Comparison of ENCODE assay signal across 22 cellular contexts in genomic region chr13:65829241-65830008, GRCh38.
DNase-seq lines count a peak whose midpoint lies in the region; ATAC-seq and TF ChIP-seq lines count a peak whose summit lies in the region.
"Had no signal": no experiment of that assay in that cellular context is flagged by ENCODE, and none has a peak within 500 bp of the region (broad histone marks: within the 10 kb centered on the region; RNA-seq: fewer than 3 reads in every experiment).

No MANE protein-coding gene starts in this region.

- no peaks in the 10 kb centered on the region for H3K4me1 ChIP-seq in PC-9 (replicated peaks; ENCODE audit: insufficient read depth)
- H3K4me1 ChIP-seq in trophoblast cell (ENCODE audit: control insufficient read depth in 1 of 2, insufficient read depth in 2 of 2, low read length in 2 of 2) = no peaks in the 10 kb centered on the region
- H3K4me1 ChIP-seq: BE2C had no signal

- no peak for TF ChIP-seq CTCF in PC-9 (conservative IDR thresholded peaks at IDR 0.05)

- H3K27ac ChIP-seq in PC-9 = no peak overlapping the region
- H3K27ac ChIP-seq in trophoblast cell (ENCODE audit: low read depth, low read length) = no peak overlapping the region
- H3K27ac ChIP-seq: HL-60 had no signal

- CTCF ChIA-PET in PC-9 (lab: Charles Lee) = no interaction called here
- CTCF ChIA-PET in activated naive CD4-positive, alpha-beta T cell treated with anti-CD3 and anti-CD28 coated beads for 36 hours (lab: Charles Lee) = no interaction called here

- H3K27me3 Mint-ChIP-seq in stimulated activated memory B cell treated with anti-CD40 and anti-IgM and Interleukin-4, amounts not matched to agents 10 μg/mL and 1 μg/mL and 100 μg/mL, for 72 hours = no peaks in the 10 kb centered on the region
- H3K27me3 Mint-ChIP-seq in activated naive CD4-positive, alpha-beta T cell treated with anti-CD3 and anti-CD28 coated beads for 36 hours (ENCODE audit: low read depth) = no peaks in the 10 kb centered on the region
- H3K27me3 Mint-ChIP-seq: CD4-positive, CD25-positive, alpha-beta regulatory T cell; CD8-positive, alpha-beta memory T cell had no signal

- no peak overlapping the region for H4K8ac ChIP-seq in trophoblast cell (ENCODE audit: low read depth, low read length)

- BruUV-seq in PC-9 (replicated peaks; lab: Mats Ljungman, UMichigan) = no TSS peak

- no peaks in the 10 kb centered on the region for H4K20me1 ChIP-seq in PC-9 (ENCODE audit: insufficient read depth)

- no peak overlapping the region for H3K9ac ChIP-seq in trophoblast cell (ENCODE audit: low read length)

- no peaks in the 10 kb centered on the region for H3K36me3 ChIP-seq in PC-9 (ENCODE audit: low read depth)
- H3K36me3 ChIP-seq in trophoblast cell (ENCODE audit: control insufficient read depth in 1 of 2, insufficient read depth in 2 of 2, low read length in 2 of 2) = no peaks in the 10 kb centered on the region
- H3K36me3 ChIP-seq: BE2C had no signal

- no peaks in the 10 kb centered on the region for H3F3A ChIP-seq in PC-9 (ENCODE audit: insufficient read depth, low read depth)

- H3K79me2 ChIP-seq in PC-9 (ENCODE audit: low read depth) = no peaks in the 10 kb centered on the region
- H3K79me2 ChIP-seq in trophoblast cell (ENCODE audit: control insufficient read depth, insufficient read depth, low read length, poor library complexity) = no peaks in the 10 kb centered on the region

- no CpG with 5 or more reads among the region's 16 CpGs for WGBS in trophoblast cell (ENCODE audit: extremely low coverage, insufficient coverage, insufficient read length)

- H2BK5ac ChIP-seq in trophoblast cell (ENCODE audit: low read depth, low read length, poor library complexity) = no peak overlapping the region

- peaks cover 4% of the 10 kb centered on the region for H3K9me3 Mint-ChIP-seq in stimulated activated memory B cell treated with anti-CD40 and anti-IgM and Interleukin-4, amounts not matched to agents 10 μg/mL and 1 μg/mL and 100 μg/mL, for 72 hours
- no peaks in the 10 kb centered on the region for H3K9me3 Mint-ChIP-seq in activated naive CD4-positive, alpha-beta T cell treated with anti-CD3 and anti-CD28 coated beads for 36 hours
- H3K9me3 Mint-ChIP-seq: HFFc6 had no signal

- no peaks in the 10 kb centered on the region for H3K4me1 Mint-ChIP-seq in stimulated activated memory B cell treated with anti-CD40 and anti-IgM and Interleukin-4, amounts not matched to agents 10 μg/mL and 1 μg/mL and 100 μg/mL, for 72 hours
- H3K4me1 Mint-ChIP-seq in activated naive CD4-positive, alpha-beta T cell treated with anti-CD3 and anti-CD28 coated beads for 36 hours (ENCODE audit: low read depth) = no peaks in the 10 kb centered on the region
- H3K4me1 Mint-ChIP-seq: CD4-positive, CD25-positive, alpha-beta regulatory T cell; CD8-positive, alpha-beta memory T cell had no signal

- H3K4ac ChIP-seq in trophoblast cell (ENCODE audit: low read depth, low read length) = no peak overlapping the region

- no peaks in the 10 kb centered on the region for H3K79me1 ChIP-seq in trophoblast cell (ENCODE audit: low read length)

- H3K36me3 Mint-ChIP-seq in stimulated activated memory B cell treated with anti-CD40 and anti-IgM and Interleukin-4, amounts not matched to agents 10 μg/mL and 1 μg/mL and 100 μg/mL, for 72 hours = no peaks in the 10 kb centered on the region
- H3K36me3 Mint-ChIP-seq in activated naive CD4-positive, alpha-beta T cell treated with anti-CD3 and anti-CD28 coated beads for 36 hours (ENCODE audit: low read depth) = no peaks in the 10 kb centered on the region
- H3K36me3 Mint-ChIP-seq: CD4-positive, CD25-positive, alpha-beta regulatory T cell; CD8-positive, alpha-beta memory T cell had no signal

- no peak overlapping the region for H3K23ac ChIP-seq in trophoblast cell (ENCODE audit: low read length)

- H3K9me3 ChIP-seq in PC-9 (ENCODE audit: insufficient read depth, low read depth) (no peaks in the 10 kb centered on the region), trophoblast cell (ENCODE audit: insufficient read depth, low read depth, low read length) (no peaks in the 10 kb centered on the region)
- H3K9me3 ChIP-seq: BE2C had no signal

- H3K9me2 ChIP-seq in PC-9 (ENCODE audit: insufficient read depth) = no peaks in the 10 kb centered on the region

- peak; percentile 36 for ATAC-seq in stimulated activated memory B cell treated with anti-CD40 and anti-IgM and Interleukin-4, amounts not matched to agents 10 μg/mL and 1 μg/mL and 100 μg/mL, for 72 hours
- ATAC-seq: GM12878, HCT116 had no signal

- no peak for DNase-seq in PC-9
- DNase-seq in trophoblast cell = no peak
- no peak for DNase-seq in activated naive CD4-positive, alpha-beta T cell treated with anti-CD3 and anti-CD28 coated beads for 36 hours
- DNase-seq in T-helper 1 cell = no peak
- no peak for DNase-seq in activated gamma-delta T cell (lab: John Stamatoyannopoulos, UW)
- DNase-seq: ACHN; BE2C; C1 segment of cervical spinal cord; CD4-positive, CD25-positive, alpha-beta regulatory T cell; CD8-positive, alpha-beta memory T cell; COR-L47; DMS 273 treated with DMSO at 0.1 percent for 48 hours; DMS53; DND-41; EL; GOT3; H7; HFFc6 had no signal

- POLR2A ChIA-PET in PC-9 (lab: Charles Lee; ENCODE audit: unreplicated experiment) = no interaction called here

- H3K4me3 Mint-ChIP-seq in stimulated activated memory B cell treated with anti-CD40 and anti-IgM and Interleukin-4, amounts not matched to agents 10 μg/mL and 1 μg/mL and 100 μg/mL, for 72 hours = no peak overlapping the region
- H3K4me3 Mint-ChIP-seq in activated naive CD4-positive, alpha-beta T cell treated with anti-CD3 and anti-CD28 coated beads for 36 hours = no peak overlapping the region
- H3K4me3 Mint-ChIP-seq: CD4-positive, CD25-positive, alpha-beta regulatory T cell; CD8-positive, alpha-beta memory T cell; HFFc6 had no signal

- intact Hi-C loops in PC-9 (cut with micrococcal nuclease; ENCODE audit: unreplicated experiment) = no loop called here
- intact Hi-C loops in activated naive CD4-positive, alpha-beta T cell treated with anti-CD3 and anti-CD28 coated beads for 36 hours (cut with micrococcal nuclease) = no loop called here

- no peak overlapping the region for H2BK12ac ChIP-seq in trophoblast cell (ENCODE audit: low read length)

- H3K27me3 ChIP-seq in PC-9 (ENCODE audit: insufficient read depth, low read depth) = no peaks in the 10 kb centered on the region
- no peaks in the 10 kb centered on the region for H3K27me3 ChIP-seq in trophoblast cell (ENCODE audit: insufficient read depth, low read length)
- H3K27me3 ChIP-seq: BE2C had no signal

- no peak overlapping the region for H3K14ac ChIP-seq in trophoblast cell (ENCODE audit: low read length)

- H3K4me2 ChIP-seq in PC-9 (0 out of 2 replicates have a peak overlapping the region, but pooled peaks have one; percentile 10), trophoblast cell (ENCODE audit: low read length) (no peak overlapping the region)

- no peak overlapping the region for H2AK5ac ChIP-seq in trophoblast cell (ENCODE audit: low read length)

- H2AFZ ChIP-seq in PC-9 = no peak overlapping the region
- no peak overlapping the region for H2AFZ ChIP-seq in trophoblast cell (ENCODE audit: insufficient read depth, low read length, poor library complexity)

- H3K4me3 ChIP-seq in PC-9 = no peak overlapping the region
- H3K4me3 ChIP-seq in trophoblast cell (ENCODE audit: low read depth, low read length) = peak overlapping the region; percentile 4
- H3K4me3 ChIP-seq: GM12878 had no signal

- H3K18ac ChIP-seq in trophoblast cell (ENCODE audit: low read length) = no peak overlapping the region

- H3K27ac Mint-ChIP-seq in stimulated activated memory B cell treated with anti-CD40 and anti-IgM and Interleukin-4, amounts not matched to agents 10 μg/mL and 1 μg/mL and 100 μg/mL, for 72 hours = no peak overlapping the region
- no peak overlapping the region for H3K27ac Mint-ChIP-seq in activated naive CD4-positive, alpha-beta T cell treated with anti-CD3 and anti-CD28 coated beads for 36 hours
- H3K27ac Mint-ChIP-seq: CD4-positive, CD25-positive, alpha-beta regulatory T cell; CD8-positive, alpha-beta memory T cell; HFFc6 had no signal

- no peak overlapping the region for H4K91ac ChIP-seq in trophoblast cell (ENCODE audit: low read depth, low read length)

- no peak overlapping the region for H2BK120ac ChIP-seq in trophoblast cell (ENCODE audit: insufficient read depth, low read length, poor library complexity)

- no peak overlapping the region for H4K12ac ChIP-seq in trophoblast cell (ENCODE audit: low read depth, low read length)
